ENCODE assay signal across 1 cellular context in the genomic region with DNA sequence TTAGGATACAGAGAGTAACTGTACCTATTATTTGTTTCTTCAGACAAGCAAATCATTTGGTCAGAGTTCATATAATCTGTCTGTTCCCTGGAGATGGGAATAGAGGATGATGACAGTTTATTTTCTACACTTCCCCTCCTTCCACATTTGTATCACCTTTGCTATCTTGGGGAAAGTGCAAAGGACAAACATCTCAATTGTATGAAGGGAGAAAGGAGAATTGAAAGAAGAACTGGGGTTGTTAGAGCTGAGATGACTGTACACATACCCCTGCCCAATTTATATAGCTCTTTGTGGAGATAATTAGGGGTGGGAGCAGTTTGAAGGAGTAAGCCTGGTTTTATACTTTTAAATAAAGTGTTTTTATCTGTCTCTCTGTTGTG.
TF ChIP-seq lines count a peak whose summit lies in the region.

No MANE protein-coding gene starts in this region.

TF ChIP-seq in endothelial cell of umbilical vein, 7 proteins besides CTCF, POLR2A, EP300 and RAD21:
- TF ChIP-seq JUN (IDR thresholded peaks at IDR 0.05; ENCODE audit: borderline replicate concordance, insufficient read depth, insufficient read length, low read depth) (no peak), POLR2AphosphoS5 (IDR thresholded peaks at IDR 0.05; ENCODE audit: insufficient read depth, low read depth, low read length) (no peak), MYC (IDR thresholded peaks at IDR 0.05; ENCODE audit: low read depth, low read length) (no peak), FOS (IDR thresholded peaks at IDR 0.05; ENCODE audit: borderline replicate concordance, insufficient read depth, low read length) (no peak), GATA2 (IDR thresholded peaks at IDR 0.05; ENCODE audit: insufficient read depth, insufficient read length, low read depth, low read length) (no peak), EZH2 (IDR thresholded peaks at IDR 0.05; ENCODE audit: borderline replicate concordance, low read depth, low read length, severe bottlenecking) (no peak)
- TF ChIP-seq, protein P1, sequence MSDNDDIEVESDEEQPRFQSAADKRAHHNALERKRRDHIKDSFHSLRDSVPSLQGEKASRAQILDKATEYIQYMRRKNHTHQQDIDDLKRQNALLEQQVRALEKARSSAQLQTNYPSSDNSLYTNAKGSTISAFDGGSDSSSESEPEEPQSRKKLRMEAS (IDR thresholded peaks at IDR 0.05; ENCODE audit: insufficient read depth, insufficient read length) = no peak
